1 cellular context compared by ENCODE assay signal in genomic region chr4:69713593-69713992, GRCh38.
TF ChIP-seq lines count a peak whose summit lies in the region.

No MANE protein-coding gene starts in this region.

TF ChIP-seq in WTC11, 78 proteins besides CTCF, POLR2A, EP300 and RAD21 (continued from another document):
- TF ChIP-seq GABPB1 (CRISPR knock-in tag; IDR thresholded peaks at IDR 0.05): peak; percentile 87
